Comparison of ENCODE assay signal across 1 cellular context in the genomic region with DNA sequence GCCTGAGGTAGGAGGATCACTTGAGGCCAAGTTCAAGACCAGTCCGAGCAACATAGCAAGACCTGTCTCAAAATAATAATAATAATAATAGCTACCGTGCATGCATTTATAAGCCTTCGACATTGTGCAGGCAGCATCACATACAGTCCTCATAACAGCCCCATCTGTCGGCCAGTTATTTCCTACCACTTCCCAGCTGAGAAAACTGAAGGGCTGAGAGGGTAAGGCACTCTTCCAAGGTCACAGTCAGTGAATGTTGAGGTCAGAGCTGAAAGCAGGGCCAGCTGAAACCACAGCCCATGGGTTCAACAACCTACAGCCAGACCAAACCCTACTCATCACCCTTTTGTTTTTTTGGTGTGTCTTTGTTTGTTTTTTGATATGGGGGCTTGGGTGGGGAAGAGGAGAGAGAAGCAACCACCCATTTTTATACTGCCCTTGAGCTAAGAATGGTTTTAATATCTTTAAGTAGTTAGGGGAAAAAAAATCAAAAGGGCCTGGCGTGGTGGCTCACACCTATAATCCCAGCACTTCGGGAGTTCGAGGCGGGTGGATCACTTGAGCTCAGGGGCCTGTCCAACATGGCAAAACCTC.
TF ChIP-seq lines count a peak whose summit lies in the region.

No MANE protein-coding gene starts in this region.

TF ChIP-seq in liver, 16 proteins besides CTCF, POLR2A, EP300 and RAD21 (continued from another document):
- TF ChIP-seq, protein P1, sequence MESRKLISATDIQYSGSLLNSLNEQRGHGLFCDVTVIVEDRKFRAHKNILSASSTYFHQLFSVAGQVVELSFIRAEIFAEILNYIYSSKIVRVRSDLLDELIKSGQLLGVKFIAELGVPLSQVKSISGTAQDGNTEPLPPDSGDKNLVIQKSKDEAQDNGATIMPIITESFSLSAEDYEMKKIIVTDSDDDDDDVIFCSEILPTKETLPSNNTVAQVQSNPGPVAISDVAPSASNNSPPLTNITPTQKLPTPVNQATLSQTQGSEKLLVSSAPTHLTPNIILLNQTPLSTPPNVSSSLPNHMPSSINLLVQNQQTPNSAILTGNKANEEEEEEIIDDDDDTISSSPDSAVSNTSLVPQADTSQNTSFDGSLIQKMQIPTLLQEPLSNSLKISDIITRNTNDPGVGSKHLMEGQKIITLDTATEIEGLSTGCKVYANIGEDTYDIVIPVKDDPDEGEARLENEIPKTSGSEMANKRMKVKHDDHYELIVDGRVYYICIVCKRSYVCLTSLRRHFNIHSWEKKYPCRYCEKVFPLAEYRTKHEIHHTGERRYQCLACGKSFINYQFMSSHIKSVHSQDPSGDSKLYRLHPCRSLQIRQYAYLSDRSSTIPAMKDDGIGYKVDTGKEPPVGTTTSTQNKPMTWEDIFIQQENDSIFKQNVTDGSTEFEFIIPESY (IDR thresholded peaks at IDR 0.05), result peak; percentile 11
- TF ChIP-seq FOXA2 (IDR thresholded peaks at IDR 0.05) (peak; percentile 37), JUND (IDR thresholded peaks at IDR 0.05) (peak; percentile 31 to 59), FOXA1 (IDR thresholded peaks at IDR 0.05) (no peak), EGR1 (IDR thresholded peaks at IDR 0.05; ENCODE audit: low read depth in 2 of 2) (no peak), HNF4G (IDR thresholded peaks at IDR 0.05) (peak; percentile 43), SP1 (IDR thresholded peaks at IDR 0.05) (peak; percentile 86)
